Comparison of ENCODE assay signal across 8 cellular contexts in the genomic region with DNA sequence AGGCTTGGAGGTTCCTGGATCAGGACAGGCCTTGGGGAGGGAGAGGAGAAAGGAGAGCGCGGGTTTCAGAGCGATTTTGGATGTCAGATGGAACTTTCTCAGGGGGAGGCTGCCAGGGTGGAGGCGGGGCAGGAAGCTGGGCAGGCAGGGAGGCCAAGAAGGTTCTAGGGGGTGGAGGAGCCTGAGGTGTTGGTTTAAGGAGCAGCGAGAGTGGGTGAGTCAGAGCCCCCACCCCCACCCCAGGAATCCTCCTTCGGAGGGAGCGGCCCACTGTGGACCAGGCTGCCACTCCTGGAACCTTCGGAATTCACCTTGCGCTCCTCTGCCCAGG. TPM values are rescaled to one million over a fixed set of nuclear protein-coding genes. Genes with fewer than 3 reads are reported as not detected.
A peak's percentile ranks its signal among the peaks of the same experiment; 100 is the strongest.
DNase-seq lines count a peak whose midpoint lies in the region; ATAC-seq and TF ChIP-seq lines count a peak whose summit lies in the region.

No MANE protein-coding gene starts in this region.

- peaks cover 47 to 71% of the 10 kb centered on the region in 2 donors for H3K27me3 Mint-ChIP-seq in effector memory CD8-positive, alpha-beta T cell

- H3K4me1 ChIP-seq in PC-9 (replicated peaks; ENCODE audit: insufficient read depth) = peaks cover 35% of the 10 kb centered on the region
- peaks cover 13% of the 10 kb centered on the region for H3K4me1 ChIP-seq in mucosa of descending colon (ENCODE audit: low read depth)
- no peaks in the 10 kb centered on the region for H3K4me1 ChIP-seq in aorta (ENCODE audit: control insufficient read depth in 1 of 2, insufficient read depth in 2 of 2, low read length in 2 of 2)

- intact Hi-C loops in PC-9 (cut with micrococcal nuclease; ENCODE audit: unreplicated experiment) = loop anchor here (1.0 kb wide), 2 partner anchors 14 to 16 kb away; partner anchors contain the start of gene EHD2
- intact Hi-C loops in mucosa of descending colon (cut with DNase I, micrococcal nuclease) = no loop called here
- intact Hi-C loops in aorta (cut with DNase I) = no loop called here

- peak overlapping the region; percentile 82 for H2AFZ ChIP-seq in PC-9

- peak; percentile 94 for DNase-seq in Daoy (ENCODE audit: low read depth)
- peak; percentile 86 to 96 for DNase-seq in PC-9
- DNase-seq in effector memory CD8-positive, alpha-beta T cell = no peak
- DNase-seq in mucosa of descending colon = peak in 2 of 3 donors; percentile 49 to 58
- DNase-seq in aorta = peak; percentile 88 to 93
- no peak for DNase-seq in inferior parietal cortex (ENCODE audit: extremely low spot score)
- DNase-seq in DMS 273 treated with DMSO at 0.1 percent for 48 hours (lab: John Stamatoyannopoulos, UW) = no peak

- BruUV-seq in PC-9 (replicated peaks; lab: Mats Ljungman, UMichigan) = TSS peak; percentile 80

- H3K4me2 ChIP-seq in PC-9 = peak overlapping the region; percentile 92

- no peaks in the 10 kb centered on the region for H3K9me3 Mint-ChIP-seq in effector memory CD8-positive, alpha-beta T cell

- no peak overlapping the region for H3K27ac Mint-ChIP-seq in effector memory CD8-positive, alpha-beta T cell

- H3K27ac ChIP-seq in PC-9 (peak overlapping the region; percentile 97), aorta (ENCODE audit: low read depth in 1 of 2, low read length in 2 of 2) (peak overlapping the region; percentile 71 to 89)

- H3K36me3 Mint-ChIP-seq in effector memory CD8-positive, alpha-beta T cell (ENCODE audit: insufficient read depth) = peaks cover 4% of the 10 kb centered on the region

- H3K4me1 Mint-ChIP-seq in effector memory CD8-positive, alpha-beta T cell (ENCODE audit: low read depth in 2 of 2) = peaks cover 9 to 12% of the 10 kb centered on the region in 2 donors

- H3K27me3 ChIP-seq in PC-9 (ENCODE audit: insufficient read depth, low read depth) = no peaks in the 10 kb centered on the region
- no peaks in the 10 kb centered on the region for H3K27me3 ChIP-seq in aorta (ENCODE audit: control insufficient read depth in 1 of 2, insufficient read depth in 2 of 2, low read length in 1 of 2)

- H4K20me1 ChIP-seq in PC-9 (ENCODE audit: insufficient read depth) = no peaks in the 10 kb centered on the region

- H3K9me3 ChIP-seq in PC-9 (ENCODE audit: insufficient read depth, low read depth) (no peaks in the 10 kb centered on the region), mucosa of descending colon (no peaks in the 10 kb centered on the region), aorta (ENCODE audit: control insufficient read depth, low read length) (no peaks in the 10 kb centered on the region)

- POLR2A ChIA-PET in PC-9 (lab: Charles Lee; ENCODE audit: unreplicated experiment) = interaction anchor here (0.5 to 0.6 kb wide), 2 partner anchors 421 to 455 kb away, joined by 11 to 29 read pairs; partner anchors contain the start of gene INAFM1

- 0 to 1% methylated on average over 8 to 9 of the region's 9 CpGs for WGBS in aorta, 2 donors

- TF ChIP-seq CTCF in PC-9 (conservative IDR thresholded peaks at IDR 0.05) = no peak
- no peak for TF ChIP-seq CTCF in mucosa of descending colon (IDR thresholded peaks at IDR 0.05)

- H3K9me2 ChIP-seq in PC-9 (ENCODE audit: insufficient read depth) = no peaks in the 10 kb centered on the region

- H3K36me3 ChIP-seq in PC-9 (ENCODE audit: low read depth) (no peaks in the 10 kb centered on the region), mucosa of descending colon (ENCODE audit: low read depth) (no peaks in the 10 kb centered on the region), aorta (ENCODE audit: control insufficient read depth in 1 of 2, insufficient read depth in 2 of 2, low read length in 1 of 2) (peaks cover 0 to 6% of the 10 kb centered on the region in 2 donors)

- H3K4me3 Mint-ChIP-seq in effector memory CD8-positive, alpha-beta T cell = peak overlapping the region; percentile 48 to 57

- peak; percentile 19 for ATAC-seq in effector memory CD8-positive, alpha-beta T cell (replicated peaks)
- ATAC-seq in mucosa of descending colon (peak; percentile 74), aorta (ENCODE audit: low FRiP score) (peak; percentile 93), HG03439 (IDR thresholded peaks at IDR 0.05; ENCODE audit: unreplicated experiment) (no peak)

- CTCF ChIA-PET in PC-9 (lab: Charles Lee) = interaction anchor here (0.6 kb wide), 1 partner anchor 1242 kb away, joined by 3 read pairs; no protein-coding TSS in a partner anchor

- H3K4me3 ChIP-seq in PC-9 (peak overlapping the region; percentile 70), mucosa of descending colon (no peak overlapping the region), aorta (ENCODE audit: low read length in 2 of 2) (no peak overlapping the region)

- no peaks in the 10 kb centered on the region for H3K79me2 ChIP-seq in PC-9 (ENCODE audit: low read depth)

- peaks cover 36% of the 10 kb centered on the region for H3F3A ChIP-seq in PC-9 (ENCODE audit: insufficient read depth, low read depth)

RNA-seq across cellular contexts. Expression of gene NOP53, which starts 15.9 kb away (rescaled TPM):
- 48.0 and 56.6 TPM in 2 replicates for total RNA-seq in Daoy (2014; rRNA removed; shearing (Covaris generic))
- total RNA-seq in PC-9 (2021) = 225 and 296 TPM in 2 replicates
- total RNA-seq in mucosa of descending colon = 100 to 1,000 TPM; 237 to 391 (median 284) TPM
- 100 to 1,000 TPM; 214 to 319 TPM for total RNA-seq in aorta
- polyA plus RNA-seq in aorta = 100 to 1,000 TPM; 446 to 680 TPM

RNA-seq across cellular contexts. Expression of gene EHD2, which starts 16.2 kb away (rescaled TPM):
- total RNA-seq in Daoy (2014; rRNA removed; shearing (Covaris generic)) = 7.4 and 9.7 TPM in 2 replicates
- 25.6 and 36.6 TPM in 2 replicates for total RNA-seq in PC-9 (2021)
- total RNA-seq in mucosa of descending colon = 100 to 1,000 TPM in 1 of 3 donors, 10 to 100 TPM in 2; 10.8 to 108 (median 30.3) TPM
- 100 to 1,000 TPM; 170 to 189 TPM for total RNA-seq in aorta
- polyA plus RNA-seq in aorta = 100 to 1,000 TPM in 1 of 2 donors, 10 to 100 TPM in 1; 38.4 to 121 TPM

RNA-seq across cellular contexts. Expression of gene SELENOW, which starts 49.1 kb away (rescaled TPM):
- total RNA-seq in Daoy (2014; rRNA removed; shearing (Covaris generic)) = 239 and 251 TPM in 2 replicates
- total RNA-seq in PC-9 (2021) (186 TPM in 2 replicates), mucosa of descending colon (100 to 1,000 TPM; 228 to 527 (median 281) TPM), aorta (100 to 1,000 TPM; 319 to 453 TPM)
- polyA plus RNA-seq in aorta = 1,000 to 10,000 TPM; 1,063 to 1,551 TPM

Comparison
In these comparisons a context has a peak if more than half of its experiments do, and no peak if none do; other contexts are left out.
1. DNase-seq: peak in Daoy (single experiment), PC-9 (2 of 2), mucosa of descending colon (2 of 3) and aorta (2 of 2); none in effector memory CD8-positive, alpha-beta T cell (0 of 3), inferior parietal cortex (single experiment) and DMS 273 treated with DMSO at 0.1 percent for 48 hours (single experiment).